Comparison of ENCODE assay signal across 8 cellular contexts in genomic region chr7:74454948-74455804, GRCh38. TPM values are rescaled to one million over a fixed set of nuclear protein-coding genes. Genes with fewer than 3 reads are reported as not detected.
DNase-seq lines count a peak whose midpoint lies in the region; ATAC-seq and TF ChIP-seq lines count a peak whose summit lies in the region.

No MANE protein-coding gene starts in this region.

- peaks cover 13% of the 10 kb centered on the region for H3K4me1 Mint-ChIP-seq in activated CD8-positive, alpha-beta memory T cell treated with anti-CD3 and anti-CD28 coated beads, Interleukin-2, amount 10 ng/mL, durations not matched to agents 7 days and 5 days

- peaks cover 29% of the 10 kb centered on the region for H3K27me3 Mint-ChIP-seq in activated CD8-positive, alpha-beta memory T cell treated with anti-CD3 and anti-CD28 coated beads, Interleukin-2, amount 10 ng/mL, durations not matched to agents 7 days and 5 days

- no peak for DNase-seq in AG04449 (ENCODE audit: low read depth, low spot score)
- DNase-seq in MG63 = peak; percentile 26
- no peak for DNase-seq in activated CD8-positive, alpha-beta memory T cell treated with anti-CD3 and anti-CD28 coated beads, Interleukin-2, amount 10 ng/mL, durations not matched to agents 7 days and 5 days
- DNase-seq in cortex of kidney (lab: John Stamatoyannopoulos, UW) = no peak
- no peak for DNase-seq in D341Med (ENCODE audit: low spot score)
- DNase-seq in effector CD8-positive, alpha-beta T cell (lab: John Stamatoyannopoulos, UW) = no peak

- no peak overlapping the region for H3K27ac Mint-ChIP-seq in activated CD8-positive, alpha-beta memory T cell treated with anti-CD3 and anti-CD28 coated beads, Interleukin-2, amount 10 ng/mL, durations not matched to agents 7 days and 5 days

- H3K27ac ChIP-seq in muscle layer of colon (ENCODE audit: low read depth, low read length) = peak overlapping the region; percentile 90

- CTCF ChIA-PET in AG04449 (lab: Yijun Ruan, JAX) = no interaction called here
- CTCF ChIA-PET in activated CD8-positive, alpha-beta memory T cell treated with anti-CD3 and anti-CD28 coated beads, Interleukin-2, amount 10 ng/mL, durations not matched to agents 7 days and 5 days (lab: Charles Lee) = no interaction called here

- TF ChIP-seq CTCF in AG04449 (IDR thresholded peaks at IDR 0.05; ENCODE audit: insufficient read depth, low read length, missing control alignments) = no peak

- H3K36me3 ChIP-seq in MG63 (no peaks in the 10 kb centered on the region), endocrine pancreas (ENCODE audit: control insufficient read depth, insufficient read depth, low read length) (no peaks in the 10 kb centered on the region), muscle layer of colon (ENCODE audit: insufficient read depth, low read length) (no peaks in the 10 kb centered on the region)

- H3K9me3 ChIP-seq in MG63 (no peaks in the 10 kb centered on the region), endocrine pancreas (ENCODE audit: control insufficient read depth, low read length) (no peaks in the 10 kb centered on the region), muscle layer of colon (ENCODE audit: low read length) (no peaks in the 10 kb centered on the region)

- H3K27me3 ChIP-seq in MG63 (no peaks in the 10 kb centered on the region), endocrine pancreas (ENCODE audit: control insufficient read depth, insufficient read depth, low read length) (no peaks in the 10 kb centered on the region), muscle layer of colon (ENCODE audit: control insufficient read depth in 1 of 2, insufficient read depth in 2 of 2, low read length in 2 of 2) (no peaks in the 10 kb centered on the region)

- POLR2A ChIA-PET in AG04449 (lab: Yijun Ruan, JAX) = no interaction called here

- H3K4me1 ChIP-seq in endocrine pancreas (ENCODE audit: control insufficient read depth, insufficient read depth, low read length) (no peaks in the 10 kb centered on the region), muscle layer of colon (ENCODE audit: insufficient read depth, low read length) (peaks cover 17% of the 10 kb centered on the region)

- ATAC-seq in activated CD8-positive, alpha-beta memory T cell treated with anti-CD3 and anti-CD28 coated beads, Interleukin-2, amount 10 ng/mL, durations not matched to agents 7 days and 5 days = no peak

- peak overlapping the region; percentile 64 for H3K4me3 ChIP-seq in AG04449 (ENCODE audit: low read depth, low read length)
- H3K4me3 ChIP-seq in MG63 = peak overlapping the region; percentile 63
- no peak overlapping the region for H3K4me3 ChIP-seq in endocrine pancreas (ENCODE audit: control insufficient read depth, insufficient read depth, low read length)
- H3K4me3 ChIP-seq in muscle layer of colon (ENCODE audit: low read depth in 1 of 2, low read length in 2 of 2) = peak overlapping the region; percentile 49 to 57

- no peak overlapping the region for H3K4me3 Mint-ChIP-seq in activated CD8-positive, alpha-beta memory T cell treated with anti-CD3 and anti-CD28 coated beads, Interleukin-2, amount 10 ng/mL, durations not matched to agents 7 days and 5 days

- H3K9ac ChIP-seq in endocrine pancreas (ENCODE audit: control insufficient read depth, insufficient read depth, low read length) (peak overlapping the region; percentile 87), muscle layer of colon (ENCODE audit: low read length) (peak overlapping the region; percentile 68)

- H3K9me3 Mint-ChIP-seq in activated CD8-positive, alpha-beta memory T cell treated with anti-CD3 and anti-CD28 coated beads, Interleukin-2, amount 10 ng/mL, durations not matched to agents 7 days and 5 days (ENCODE audit: low read depth) = no peaks in the 10 kb centered on the region

- H3K36me3 Mint-ChIP-seq in activated CD8-positive, alpha-beta memory T cell treated with anti-CD3 and anti-CD28 coated beads, Interleukin-2, amount 10 ng/mL, durations not matched to agents 7 days and 5 days = peaks cover 5% of the 10 kb centered on the region

RNA-seq across cellular contexts. Expression of gene GTF2IRD1, which starts 1.5 kb away (rescaled TPM):
- 9.9 and 12.5 TPM in 2 replicates for total RNA-seq in MG63 (2014; rRNA removed; shearing (Covaris generic); ENCODE audit: low replicate concordance)
- under 1 TPM; 0.20 to 0.66 TPM for total RNA-seq in activated CD8-positive, alpha-beta memory T cell treated with anti-CD3 and anti-CD28 coated beads, Interleukin-2, amount 10 ng/mL, durations not matched to agents 7 days and 5 days
